In the genomic region with DNA sequence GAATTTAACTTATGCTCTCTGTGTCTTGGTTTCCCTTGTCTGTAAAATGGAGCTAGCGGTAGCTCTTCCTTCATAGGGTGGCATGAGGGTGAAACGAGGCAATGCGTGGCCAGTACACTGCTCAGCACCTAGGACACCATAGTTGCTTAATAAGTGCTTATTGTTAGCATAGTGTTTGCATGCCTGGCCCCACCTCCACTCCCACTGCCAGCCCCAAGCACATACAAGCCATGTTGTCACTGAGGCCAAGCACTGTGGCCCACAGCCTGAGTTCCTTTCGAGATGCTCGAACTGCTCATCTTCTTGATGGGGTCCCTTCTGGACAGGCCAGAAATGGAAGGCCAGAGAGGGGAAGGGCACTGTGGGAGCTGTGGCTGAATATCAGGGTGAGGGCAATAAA, we compare ENCODE assay signal across 8 cellular contexts. TPM values are rescaled to one million over a fixed set of nuclear protein-coding genes. Genes with fewer than 3 reads are reported as not detected.
DNase-seq lines count a peak whose midpoint lies in the region; ATAC-seq and TF ChIP-seq lines count a peak whose summit lies in the region.

No MANE protein-coding gene starts in this region.

- H3K4me3 ChIP-seq in neuron (ENCODE audit: low read length): peak overlapping the region; percentile 81

- peaks cover 73% of the 10 kb centered on the region for H3K36me3 Mint-ChIP-seq in Calu3 (ENCODE audit: insufficient read depth, unreplicated experiment)

- peak overlapping the region; percentile 96 for H3K4me3 Mint-ChIP-seq in Calu3 (ENCODE audit: low read depth, unreplicated experiment)

- no peak overlapping the region for H2AFZ ChIP-seq in neuron (ENCODE audit: low read depth, low read length)

- DNase-seq in Calu3 (no peak), NAMALWA (ENCODE audit: low spot score) (peak; percentile 65), dermis blood vessel endothelial cell (peak; percentile 16), NCI-H524 treated with DMSO at 0.1 percent for 48 hours (lab: John Stamatoyannopoulos, UW) (no peak), NCI-H1048 (lab: John Stamatoyannopoulos, UW) (no peak)

- peak overlapping the region; percentile 93 for H3K27ac Mint-ChIP-seq in Calu3 (ENCODE audit: unreplicated experiment)

- CTCF ChIA-PET in Calu3 (lab: Charles Lee): interaction anchor here (1.0 kb wide), 1 partner anchor 1196 kb away, joined by 3 read pairs; no protein-coding TSS in a partner anchor

- H3K4me1 Mint-ChIP-seq in Calu3 (ENCODE audit: low read depth, unreplicated experiment): peaks cover 20% of the 10 kb centered on the region

- no peak for ATAC-seq in GM21423 (IDR thresholded peaks at IDR 0.05; ENCODE audit: unreplicated experiment)
- ATAC-seq in HG02981 (IDR thresholded peaks at IDR 0.05; ENCODE audit: unreplicated experiment): no peak

- peaks cover 2% of the 10 kb centered on the region for H3K9me3 ChIP-seq in neuron (ENCODE audit: low read length)

- no peaks in the 10 kb centered on the region for H3K9me3 Mint-ChIP-seq in Calu3 (ENCODE audit: low read depth, unreplicated experiment)

- no peak for TF ChIP-seq CTCF in Calu3 (IDR thresholded peaks at IDR 0.05; ENCODE audit: unreplicated experiment)

- peaks cover 41% of the 10 kb centered on the region for H3K36me3 ChIP-seq in neuron (ENCODE audit: insufficient read depth, low read length)

- peaks cover 13% of the 10 kb centered on the region for H3K27me3 Mint-ChIP-seq in Calu3 (ENCODE audit: unreplicated experiment)

- BruUV-seq in Calu3 (replicated peaks; lab: Mats Ljungman, UMichigan): no TSS peak

- no peaks in the 10 kb centered on the region for H3K27me3 ChIP-seq in neuron (ENCODE audit: insufficient read depth, low read length)

- intact Hi-C loops in Calu3 (cut with micrococcal nuclease; ENCODE audit: unreplicated experiment): loop anchor here (10.0 kb wide), 2 partner anchors 211 to 831 kb away; partner anchors contain the start of gene PWP1

- H3K4me1 ChIP-seq in neuron (ENCODE audit: insufficient read depth, low read length): peaks cover 8% of the 10 kb centered on the region

RNA-seq across cellular contexts. Expression of gene FICD, which starts 0.8 kb away (rescaled TPM):
- 14.3 and 15.4 TPM in 2 replicates for total RNA-seq in Calu3 (2022)
- total RNA-seq in dermis blood vessel endothelial cell: 7.0 TPM in 2 replicates

RNA-seq across cellular contexts. Expression of gene SART3, which starts 45.1 kb away (rescaled TPM):
- total RNA-seq in Calu3 (2022) (91.7 and 98.7 TPM in 2 replicates), dermis blood vessel endothelial cell (59.3 and 76.7 TPM in 2 replicates)

RNA-seq across cellular contexts. Expression of gene ISCU, which starts 46.5 kb away (rescaled TPM):
- total RNA-seq in Calu3 (2022) (71.6 and 85.8 TPM in 2 replicates), dermis blood vessel endothelial cell (96.5 and 106 TPM in 2 replicates)

Comparison
In these comparisons a context has a peak if more than half of its experiments do, and no peak if none do; other contexts are left out.
1. DNase-seq: peak in NAMALWA (single experiment) and dermis blood vessel endothelial cell (single experiment); none in Calu3 (single experiment), NCI-H524 treated with DMSO at 0.1 percent for 48 hours (single experiment) and NCI-H1048 (single experiment).